ENCODE assay signal across 16 cellular contexts in the genomic region with DNA sequence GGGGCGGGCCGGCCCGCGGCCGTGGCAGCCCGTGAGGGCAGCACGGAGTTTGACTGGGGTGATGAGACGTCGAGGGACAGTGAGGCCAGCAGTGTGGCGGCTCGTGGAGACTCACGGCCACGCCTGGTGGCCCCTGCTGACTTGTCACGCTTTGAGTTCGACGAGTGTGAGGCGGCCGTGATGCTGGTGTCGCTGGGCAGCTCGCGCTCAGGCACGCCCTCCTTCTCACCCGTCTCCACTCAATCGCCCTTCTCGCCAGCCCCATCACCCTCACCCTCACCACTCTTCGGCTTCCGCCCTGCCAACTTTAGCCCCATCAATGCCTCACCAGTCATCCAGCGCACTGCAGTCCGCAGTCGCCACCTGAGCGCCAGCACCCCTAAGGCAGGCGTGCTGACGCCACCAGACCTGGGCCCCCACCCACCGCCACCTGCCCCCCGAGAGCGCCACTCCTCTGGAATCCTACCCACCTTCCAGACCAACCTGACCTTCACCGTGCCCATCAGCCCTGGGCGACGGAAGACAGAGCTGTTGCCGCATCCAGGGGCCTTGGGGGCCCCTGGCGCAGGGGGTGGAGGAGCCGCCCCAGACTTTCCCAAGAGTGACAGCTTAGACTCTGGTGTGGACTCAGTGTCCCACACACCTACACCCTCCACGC. TPM values are rescaled to one million over a fixed set of nuclear protein-coding genes. Genes with fewer than 3 reads are reported as not detected.
"Had no signal": no experiment of that assay in that cellular context is flagged by ENCODE, and none has a peak within 500 bp of the region (broad histone marks: within the 10 kb centered on the region; RNA-seq: fewer than 3 reads in every experiment).

No MANE protein-coding gene starts in this region.

- ATAC-seq: natural killer cell treated with Interleukin-12 subunit alpha and Interleukin-12 subunit beta and Interleukin-15 and Interleukin-18, amount 100 ng/mL, for 72 hours; stimulated activated naive CD8-positive, alpha-beta T cell treated with anti-CD3 and anti-CD28 coated beads, Interleukin-15, amount 100 ng/mL, for 72 hours had no signal

- H3K27me3 Mint-ChIP-seq: activated naive CD8-positive, alpha-beta T cell treated with anti-CD3 and anti-CD28 coated beads, Interleukin-2, amount 10 ng/mL, durations not matched to agents 7 days and 5 days; natural killer cell treated with Interleukin-12 subunit alpha and Interleukin-12 subunit beta and Interleukin-15 and Interleukin-18, amount 100 ng/mL, for 72 hours; stimulated activated naive CD8-positive, alpha-beta T cell treated with anti-CD3 and anti-CD28 coated beads, Interleukin-15, amount 100 ng/mL, for 72 hours had no signal

- DNase-seq: activated CD4-positive, alpha-beta T cell treated with anti-CD3 and anti-CD28 coated beads for 4 hours; anterior cingulate cortex; effector CD4-positive, alpha-beta T cell; hippocampal formation; occipital lobe; stimulated activated CD4-positive, alpha-beta T cell treated with anti-CD3 and anti-CD28 coated beads, Interleukin-4, amount 100 ng/mL, for 4 hours; stimulated activated naive CD8-positive, alpha-beta T cell treated with anti-CD3 and anti-CD28 coated beads, Interleukin-15, amount 100 ng/mL, for 72 hours; uterus had no signal

- H3K9me3 ChIP-seq: prostate gland, thoracic aorta, uterus had no signal

- H3K27ac ChIP-seq: prostate gland, thoracic aorta, uterus had no signal

- H3K9me3 Mint-ChIP-seq: activated naive CD8-positive, alpha-beta T cell treated with anti-CD3 and anti-CD28 coated beads, Interleukin-2, amount 10 ng/mL, durations not matched to agents 7 days and 5 days; activated T-helper 2 cell treated with anti-CD3 and anti-CD28 coated beads, Interferon-gamma antibody, Interleukin-2, Interleukin-4, amounts not matched to agents 10 μg/mL and 5 μg/mL and 100 μg/mL, durations not matched to agents 14 hours and 24 hours and 36 hours; natural killer cell treated with Interleukin-12 subunit alpha and Interleukin-12 subunit beta and Interleukin-15 and Interleukin-18, amount 100 ng/mL, for 72 hours; stimulated activated naive CD8-positive, alpha-beta T cell treated with anti-CD3 and anti-CD28 coated beads, Interleukin-15, amount 100 ng/mL, for 72 hours; T-helper 1 cell treated with Interleukin-12 subunit alpha and Interleukin-12 subunit beta and Interleukin-4 antibody, amounts not matched to agents 30 μg/mL and 1 μg/mL, for 36 hours had no signal

- H3K36me3 ChIP-seq: uterus had no signal

- H3K4me3 ChIP-seq: prostate gland, thoracic aorta, uterus had no signal

- H3K4me3 Mint-ChIP-seq: activated naive CD8-positive, alpha-beta T cell treated with anti-CD3 and anti-CD28 coated beads, Interleukin-2, amount 10 ng/mL, durations not matched to agents 7 days and 5 days; natural killer cell treated with Interleukin-12 subunit alpha and Interleukin-12 subunit beta and Interleukin-15 and Interleukin-18, amount 100 ng/mL, for 72 hours; stimulated activated naive CD8-positive, alpha-beta T cell treated with anti-CD3 and anti-CD28 coated beads, Interleukin-15, amount 100 ng/mL, for 72 hours; T-helper 1 cell treated with Interleukin-12 subunit alpha and Interleukin-12 subunit beta and Interleukin-4 antibody, amounts not matched to agents 30 μg/mL and 1 μg/mL, for 36 hours had no signal

- H3K27ac Mint-ChIP-seq: activated naive CD8-positive, alpha-beta T cell treated with anti-CD3 and anti-CD28 coated beads, Interleukin-2, amount 10 ng/mL, durations not matched to agents 7 days and 5 days; activated T-helper 2 cell treated with anti-CD3 and anti-CD28 coated beads, Interferon-gamma antibody, Interleukin-2, Interleukin-4, amounts not matched to agents 10 μg/mL and 5 μg/mL and 100 μg/mL, durations not matched to agents 14 hours and 24 hours and 36 hours; natural killer cell treated with Interleukin-12 subunit alpha and Interleukin-12 subunit beta and Interleukin-15 and Interleukin-18, amount 100 ng/mL, for 72 hours had no signal

- H3K27me3 ChIP-seq: uterus had no signal

RNA-seq across cellular contexts. Expression of a gene that starts 28.4 kb away (rescaled TPM):
- total RNA-seq: bronchial epithelial cell, skeletal muscle tissue, thoracic aorta had no signal
